Comparison of ENCODE assay signal across 17 cellular contexts in the genomic region with DNA sequence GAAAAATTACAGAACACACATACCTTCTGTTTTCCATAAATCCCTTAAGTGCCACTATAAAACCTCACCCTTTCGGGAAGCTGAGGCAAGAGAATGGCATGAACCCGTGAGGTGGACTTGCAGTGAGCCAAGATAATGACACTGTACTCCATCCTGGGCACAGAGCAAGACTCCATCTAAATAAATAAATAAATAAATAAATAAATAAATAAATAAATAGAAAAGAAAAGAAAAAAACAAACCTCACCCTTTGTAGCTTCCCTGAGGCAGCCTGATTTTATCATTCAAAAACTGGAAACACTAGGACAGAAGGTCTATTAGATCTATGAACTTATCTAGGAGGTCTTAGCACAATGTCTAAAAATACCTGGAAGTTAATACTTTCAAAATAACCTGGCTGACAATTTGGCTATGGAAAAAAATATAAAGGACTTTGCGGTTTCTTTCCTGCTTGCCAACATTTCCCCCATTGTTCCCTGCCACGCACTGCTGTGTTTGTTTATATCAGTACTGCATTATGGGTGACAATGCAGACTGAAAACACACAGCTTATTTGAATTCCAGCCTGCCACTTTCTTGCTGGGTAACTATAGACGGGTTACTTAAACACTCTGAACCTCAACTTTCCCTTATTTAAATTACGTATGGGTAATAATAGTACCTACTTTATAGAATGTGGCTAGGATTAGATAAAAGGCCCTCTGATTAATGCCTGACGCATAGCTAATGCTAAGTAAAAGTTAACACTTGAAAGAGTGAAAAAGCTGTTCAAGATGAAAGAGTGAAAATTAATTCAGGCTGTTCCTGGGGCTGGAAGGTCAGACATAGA.
DNase-seq lines count a peak whose midpoint lies in the region; ATAC-seq and TF ChIP-seq lines count a peak whose summit lies in the region.
"Had no signal": no experiment of that assay in that cellular context is flagged by ENCODE, and none has a peak within 500 bp of the region (broad histone marks: within the 10 kb centered on the region; RNA-seq: fewer than 3 reads in every experiment).

No MANE protein-coding gene starts in this region.

- H3K4me3 ChIP-seq in HEK293 (ENCODE audit: low read depth, low read length) (no peak overlapping the region), SJSA1 (no peak overlapping the region), hepatocyte (no peak overlapping the region)

- no peak overlapping the region for H2AFZ ChIP-seq in hepatocyte

- peak overlapping the region; percentile 13 for H3K4me2 ChIP-seq in hepatocyte
- H3K4me2 ChIP-seq: SK-N-SH had no signal

- DNase-seq in NCI-H748 (lab: John Stamatoyannopoulos, UW; ENCODE audit: unreplicated experiment), result peak; percentile 26
- DNase-seq in NCI-H748 treated with DMSO at 0.1 percent for 48 hours (lab: John Stamatoyannopoulos, UW), result no peak
- peak; percentile 60 to 66 for DNase-seq in SJSA1 (ENCODE audit: low read depth in 1 of 2, low spot score in 2 of 2)
- no peak for DNase-seq in hepatocyte (ENCODE audit: low spot score)
- no peak for DNase-seq in putamen (ENCODE audit: low spot score)
- DNase-seq: ACHN; CD4-positive, CD25-positive, alpha-beta regulatory T cell; H7; IMR-90; Kasumi-1; MV-4-11; NCI-H146; NCI-H524 treated with DMSO at 0.1 percent for 48 hours; SK-N-SH had no signal

- no peaks in the 10 kb centered on the region for H3K79me2 ChIP-seq in hepatocyte

- 65% methylated on average over 7 of the region's 7 CpGs for WGBS in hepatocyte (ENCODE audit: low lambda C conversion rate, missing lambda C conversion rate)

- no peak for TF ChIP-seq CTCF in HEK293 (tag by site-specific recombination; IDR thresholded peaks at IDR 0.05)
- TF ChIP-seq CTCF in hepatocyte (IDR thresholded peaks at IDR 0.05; ENCODE audit: poor library complexity), result no peak

- POLR2A ChIA-PET in HEK293 (lab: Yijun Ruan, JAX), result no interaction called here

- H3K9me2 ChIP-seq in hepatocyte (replicated peaks; ENCODE audit: insufficient read depth), result no peaks in the 10 kb centered on the region
- H3K9me2 ChIP-seq: SK-N-SH had no signal

- H3K4me1 ChIP-seq in HEK293 (ENCODE audit: control insufficient read depth, insufficient read depth, low read length) (no peaks in the 10 kb centered on the region), SJSA1 (replicated peaks) (peaks cover 15% of the 10 kb centered on the region), hepatocyte (ENCODE audit: insufficient read depth) (no peaks in the 10 kb centered on the region)

- H4K20me1 ChIP-seq in hepatocyte (ENCODE audit: insufficient read depth, poor library complexity, severe bottlenecking), result no peaks in the 10 kb centered on the region

- H3K9me3 ChIP-seq in HEK293 (ENCODE audit: control insufficient read depth, insufficient read depth, low read depth, low read length) (no peaks in the 10 kb centered on the region), SJSA1 (replicated peaks) (no peaks in the 10 kb centered on the region), hepatocyte (ENCODE audit: low read depth) (no peaks in the 10 kb centered on the region)
- H3K9me3 ChIP-seq: SK-N-SH had no signal

- no peaks in the 10 kb centered on the region for H3K36me3 ChIP-seq in HEK293 (ENCODE audit: control insufficient read depth in 2 of 2, insufficient read depth in 1 of 2, low read length in 2 of 2)
- no peaks in the 10 kb centered on the region for H3K36me3 ChIP-seq in SJSA1
- H3K36me3 ChIP-seq in hepatocyte (replicated peaks; ENCODE audit: insufficient read depth, low read depth), result no peaks in the 10 kb centered on the region

- CTCF ChIA-PET in HEK293 (lab: Yijun Ruan, JAX), result interaction anchor here (0.6 kb wide), 1 partner anchor 35 kb away, joined by 3 read pairs; no protein-coding TSS in a partner anchor

- H3K27ac ChIP-seq in HEK293 (ENCODE audit: extremely low read depth, low read depth, low read length) (no peak overlapping the region), SJSA1 (0 out of 2 replicates have a peak overlapping the region, but pooled peaks have one; percentile 3), hepatocyte (no peak overlapping the region)

- ATAC-seq in HG02642 (IDR thresholded peaks at IDR 0.05; ENCODE audit: poor library complexity, unreplicated experiment), result no peak
- ATAC-seq: Right ventricle myocardium inferior had no signal

- H3K27me3 ChIP-seq in SJSA1 (replicated peaks) (no peaks in the 10 kb centered on the region), hepatocyte (no peaks in the 10 kb centered on the region)

TF ChIP-seq in HEK293, 187 proteins besides CTCF, POLR2A, EP300 and RAD21 (continues in another document):
- peak; percentile 37; the same call in 1 of the 2 replicates for TF ChIP-seq ZBTB8A (tag by site-specific recombination; IDR thresholded peaks at IDR 0.05)
- peak; percentile 52 for TF ChIP-seq ZNF426 (tag by site-specific recombination; IDR thresholded peaks at IDR 0.05)
- TF ChIP-seq, protein P1, sequence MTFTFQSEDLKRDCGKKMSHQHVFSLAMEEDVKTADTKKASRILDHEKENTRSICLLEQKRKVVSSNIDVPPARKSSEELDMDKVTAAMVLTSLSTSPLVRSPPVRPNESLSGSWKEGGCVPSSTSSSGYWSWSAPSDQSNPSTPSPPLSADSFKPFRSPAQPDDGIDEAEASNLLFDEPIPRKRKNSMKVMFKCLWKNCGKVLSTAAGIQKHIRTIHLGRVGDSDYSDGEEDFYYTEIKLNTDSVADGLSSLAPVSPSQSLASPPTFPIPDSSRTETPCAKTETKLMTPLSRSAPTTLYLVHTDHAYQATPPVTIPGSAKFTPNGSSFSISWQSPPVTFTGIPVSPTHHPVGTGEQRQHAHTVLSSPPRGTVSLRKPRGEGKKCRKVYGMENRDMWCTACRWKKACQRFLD (tag by site-specific recombination; IDR thresholded peaks at IDR 0.05), result no peak
- TF ChIP-seq ZNF266 (tag by site-specific recombination; IDR thresholded peaks at IDR 0.05; ENCODE audit: low read depth), result peak; percentile 40; the same call in 1 of the 2 replicates
- TF ChIP-seq ZNF707 (tag by site-specific recombination; IDR thresholded peaks at IDR 0.05), result no peak
- TF ChIP-seq, protein P2, sequence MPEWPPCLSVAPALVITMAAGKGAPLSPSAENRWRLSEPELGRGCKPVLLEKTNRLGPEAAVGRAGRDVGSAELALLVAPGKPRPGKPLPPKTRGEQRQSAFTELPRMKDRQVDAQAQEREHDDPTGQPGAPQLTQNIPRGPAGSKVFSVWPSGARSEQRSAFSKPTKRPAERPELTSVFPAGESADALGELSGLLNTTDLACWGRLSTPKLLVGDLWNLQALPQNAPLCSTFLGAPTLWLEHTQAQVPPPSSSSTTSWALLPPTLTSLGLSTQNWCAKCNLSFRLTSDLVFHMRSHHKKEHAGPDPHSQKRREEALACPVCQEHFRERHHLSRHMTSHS (tag by site-specific recombination; IDR thresholded peaks at IDR 0.05), result no peak
- TF ChIP-seq ZNF654 (tag by site-specific recombination; IDR thresholded peaks at IDR 0.05; ENCODE audit: low read depth), result no peak; the same call in 1 of the 2 replicates
- TF ChIP-seq, protein P3, sequence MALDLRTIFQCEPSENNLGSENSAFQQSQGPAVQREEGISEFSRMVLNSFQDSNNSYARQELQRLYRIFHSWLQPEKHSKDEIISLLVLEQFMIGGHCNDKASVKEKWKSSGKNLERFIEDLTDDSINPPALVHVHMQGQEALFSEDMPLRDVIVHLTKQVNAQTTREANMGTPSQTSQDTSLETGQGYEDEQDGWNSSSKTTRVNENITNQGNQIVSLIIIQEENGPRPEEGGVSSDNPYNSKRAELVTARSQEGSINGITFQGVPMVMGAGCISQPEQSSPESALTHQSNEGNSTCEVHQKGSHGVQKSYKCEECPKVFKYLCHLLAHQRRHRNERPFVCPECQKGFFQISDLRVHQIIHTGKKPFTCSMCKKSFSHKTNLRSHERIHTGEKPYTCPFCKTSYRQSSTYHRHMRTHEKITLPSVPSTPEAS (tag by site-specific recombination; IDR thresholded peaks at IDR 0.05), result no peak
- TF ChIP-seq, protein P4, sequence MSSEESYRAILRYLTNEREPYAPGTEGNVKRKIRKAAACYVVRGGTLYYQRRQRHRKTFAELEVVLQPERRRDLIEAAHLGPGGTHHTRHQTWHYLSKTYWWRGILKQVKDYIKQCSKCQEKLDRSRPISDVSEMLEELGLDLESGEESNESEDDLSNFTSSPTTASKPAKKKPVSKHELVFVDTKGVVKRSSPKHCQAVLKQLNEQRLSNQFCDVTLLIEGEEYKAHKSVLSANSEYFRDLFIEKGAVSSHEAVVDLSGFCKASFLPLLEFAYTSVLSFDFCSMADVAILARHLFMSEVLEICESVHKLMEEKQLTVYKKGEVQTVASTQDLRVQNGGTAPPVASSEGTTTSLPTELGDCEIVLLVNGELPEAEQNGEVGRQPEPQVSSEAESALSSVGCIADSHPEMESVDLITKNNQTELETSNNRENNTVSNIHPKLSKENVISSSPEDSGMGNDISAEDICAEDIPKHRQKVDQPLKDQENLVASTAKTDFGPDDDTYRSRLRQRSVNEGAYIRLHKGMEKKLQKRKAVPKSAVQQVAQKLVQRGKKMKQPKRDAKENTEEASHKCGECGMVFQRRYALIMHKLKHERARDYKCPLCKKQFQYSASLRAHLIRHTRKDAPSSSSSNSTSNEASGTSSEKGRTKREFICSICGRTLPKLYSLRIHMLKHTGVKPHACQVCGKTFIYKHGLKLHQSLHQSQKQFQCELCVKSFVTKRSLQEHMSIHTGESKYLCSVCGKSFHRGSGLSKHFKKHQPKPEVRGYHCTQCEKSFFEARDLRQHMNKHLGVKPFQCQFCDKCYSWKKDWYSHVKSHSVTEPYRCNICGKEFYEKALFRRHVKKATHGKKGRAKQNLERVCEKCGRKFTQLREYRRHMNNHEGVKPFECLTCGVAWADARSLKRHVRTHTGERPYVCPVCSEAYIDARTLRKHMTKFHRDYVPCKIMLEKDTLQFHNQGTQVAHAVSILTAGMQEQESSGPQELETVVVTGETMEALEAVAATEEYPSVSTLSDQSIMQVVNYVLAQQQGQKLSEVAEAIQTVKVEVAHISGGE (tag by site-specific recombination; conservative IDR thresholded peaks at IDR 0.05; ENCODE audit: low read depth), result peak; percentile 56
- peak; percentile 72 for TF ChIP-seq ZNF555 (tag by site-specific recombination; conservative IDR thresholded peaks at IDR 0.05)
- TF ChIP-seq ZNF560 (tag by site-specific recombination; IDR thresholded peaks at IDR 0.05; ENCODE audit: borderline replicate concordance), result 0 out of 2 replicates have a peak, but pooled peaks have one; percentile 9
- TF ChIP-seq ZNF311 (tag by site-specific recombination; IDR thresholded peaks at IDR 0.05; ENCODE audit: borderline replicate concordance), result no peak

Comparison
In these comparisons a context has a peak if more than half of its experiments do, and no peak if none do; other contexts are left out.
1. DNase-seq: peak in NCI-H748 (single experiment) and SJSA1 (2 of 2); none in NCI-H748 treated with DMSO at 0.1 percent for 48 hours (single experiment), hepatocyte (single experiment) and putamen (single experiment).